Comparison of ENCODE assay signal across 1 cellular context in the genomic region with DNA sequence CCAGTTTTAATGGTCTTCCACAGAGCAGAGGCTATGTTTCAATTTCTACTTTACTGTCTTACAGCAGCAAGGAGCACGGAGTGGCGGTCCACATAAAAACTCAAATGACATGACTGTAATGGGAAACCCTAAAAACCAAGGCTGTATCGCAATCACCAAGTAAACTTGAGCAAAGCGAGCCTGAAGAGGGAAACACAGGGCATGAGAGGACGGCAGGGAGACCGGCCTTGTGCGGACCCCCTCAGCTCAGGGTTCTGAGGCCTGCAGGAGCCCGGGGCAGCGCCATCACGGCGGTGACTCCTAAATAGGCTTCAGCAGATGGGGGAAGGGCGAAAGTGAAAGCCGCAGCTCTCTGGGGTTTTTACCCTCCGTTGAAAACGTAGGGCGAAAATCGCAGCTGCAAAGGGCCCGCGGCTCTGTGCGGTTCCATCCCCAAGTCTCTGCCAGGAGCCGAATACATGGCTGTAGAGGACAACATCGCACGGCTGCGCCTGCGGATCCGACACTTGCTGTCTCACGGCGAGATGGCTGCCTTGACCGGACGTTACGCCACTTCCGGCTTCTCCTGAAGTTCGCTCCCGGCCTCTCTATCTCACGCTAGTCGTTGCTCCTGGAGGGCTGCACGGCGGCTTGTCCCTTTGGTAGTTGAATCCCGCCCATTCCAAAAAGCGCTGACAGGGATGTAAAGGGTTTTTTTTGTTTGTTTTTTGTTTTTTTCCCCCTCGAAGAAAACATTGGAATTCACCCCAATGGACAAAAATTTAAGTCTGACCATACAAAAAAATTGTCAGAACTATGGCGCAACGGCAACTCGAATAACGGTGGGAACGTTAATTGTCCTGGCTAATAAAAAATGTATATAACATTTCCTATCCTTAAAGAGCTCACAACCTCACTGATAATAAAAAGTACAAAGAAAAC.
TF ChIP-seq lines count a peak whose summit lies in the region.

PSMB1 (minus strand) TSS at position 543 of the 921 bp plus-strand sequence; CDS start at position 478, 65 bp downstream.

TF ChIP-seq in K562, 482 proteins besides CTCF, POLR2A, EP300 and RAD21 (continued from another document and continues in another):
- TF ChIP-seq, protein P1, sequence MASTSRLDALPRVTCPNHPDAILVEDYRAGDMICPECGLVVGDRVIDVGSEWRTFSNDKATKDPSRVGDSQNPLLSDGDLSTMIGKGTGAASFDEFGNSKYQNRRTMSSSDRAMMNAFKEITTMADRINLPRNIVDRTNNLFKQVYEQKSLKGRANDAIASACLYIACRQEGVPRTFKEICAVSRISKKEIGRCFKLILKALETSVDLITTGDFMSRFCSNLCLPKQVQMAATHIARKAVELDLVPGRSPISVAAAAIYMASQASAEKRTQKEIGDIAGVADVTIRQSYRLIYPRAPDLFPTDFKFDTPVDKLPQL (IDR thresholded peaks at IDR 0.05; ENCODE audit: extremely low read depth, insufficient read length), result no peak
- no peak for TF ChIP-seq RBM25 (IDR thresholded peaks at IDR 0.05; ENCODE audit: low read depth, low read length, severe bottlenecking)
- no peak for TF ChIP-seq ZNF668 (CRISPR knock-in tag; IDR thresholded peaks at IDR 0.05)
- TF ChIP-seq BRD4 (IDR thresholded peaks at IDR 0.05), result peak; percentile 73
- peak; percentile 55; the same call in 1 of the 2 replicates for TF ChIP-seq ATF3 (IDR thresholded peaks at IDR 0.05)
- no peak for TF ChIP-seq ATF3 (CRISPR knock-in tag; conservative IDR thresholded peaks at IDR 0.05)
- peak; percentile 86 for TF ChIP-seq HNRNPLL (IDR thresholded peaks at IDR 0.05; ENCODE audit: low read depth, low read length, poor library complexity, severe bottlenecking)
- peak; percentile 90 for TF ChIP-seq ZBTB12 (CRISPR knock-in tag; IDR thresholded peaks at IDR 0.05)
- peak; percentile 98 for TF ChIP-seq SUPT5H (IDR thresholded peaks at IDR 0.05)
- no peak for TF ChIP-seq KHSRP (IDR thresholded peaks at IDR 0.05)
- TF ChIP-seq, protein P2, sequence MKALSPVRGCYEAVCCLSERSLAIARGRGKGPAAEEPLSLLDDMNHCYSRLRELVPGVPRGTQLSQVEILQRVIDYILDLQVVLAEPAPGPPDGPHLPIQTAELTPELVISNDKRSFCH (CRISPR knock-in tag; IDR thresholded peaks at IDR 0.05), result no peak
- TF ChIP-seq, protein P2 (tag; IDR thresholded peaks at IDR 0.05), result 0 out of 2 replicates have a peak, but pooled peaks have one; percentile 45
- TF ChIP-seq KDM5B (IDR thresholded peaks at IDR 0.05; ENCODE audit: insufficient replicate concordance, low read depth, low read length), result peak; percentile 89
- TF ChIP-seq RBM15 (IDR thresholded peaks at IDR 0.05; ENCODE audit: insufficient read depth, low read length), result no peak
- TF ChIP-seq ZBTB5 (IDR thresholded peaks at IDR 0.05), result no peak
- peak; percentile 80; the same call in 1 of the 2 replicates for TF ChIP-seq HLTF (IDR thresholded peaks at IDR 0.05)
- TF ChIP-seq RUNX1 (IDR thresholded peaks at IDR 0.05; ENCODE audit: low read depth), result 0 out of 2 replicates have a peak, but pooled peaks have one; percentile 52
- TF ChIP-seq, protein P3, sequence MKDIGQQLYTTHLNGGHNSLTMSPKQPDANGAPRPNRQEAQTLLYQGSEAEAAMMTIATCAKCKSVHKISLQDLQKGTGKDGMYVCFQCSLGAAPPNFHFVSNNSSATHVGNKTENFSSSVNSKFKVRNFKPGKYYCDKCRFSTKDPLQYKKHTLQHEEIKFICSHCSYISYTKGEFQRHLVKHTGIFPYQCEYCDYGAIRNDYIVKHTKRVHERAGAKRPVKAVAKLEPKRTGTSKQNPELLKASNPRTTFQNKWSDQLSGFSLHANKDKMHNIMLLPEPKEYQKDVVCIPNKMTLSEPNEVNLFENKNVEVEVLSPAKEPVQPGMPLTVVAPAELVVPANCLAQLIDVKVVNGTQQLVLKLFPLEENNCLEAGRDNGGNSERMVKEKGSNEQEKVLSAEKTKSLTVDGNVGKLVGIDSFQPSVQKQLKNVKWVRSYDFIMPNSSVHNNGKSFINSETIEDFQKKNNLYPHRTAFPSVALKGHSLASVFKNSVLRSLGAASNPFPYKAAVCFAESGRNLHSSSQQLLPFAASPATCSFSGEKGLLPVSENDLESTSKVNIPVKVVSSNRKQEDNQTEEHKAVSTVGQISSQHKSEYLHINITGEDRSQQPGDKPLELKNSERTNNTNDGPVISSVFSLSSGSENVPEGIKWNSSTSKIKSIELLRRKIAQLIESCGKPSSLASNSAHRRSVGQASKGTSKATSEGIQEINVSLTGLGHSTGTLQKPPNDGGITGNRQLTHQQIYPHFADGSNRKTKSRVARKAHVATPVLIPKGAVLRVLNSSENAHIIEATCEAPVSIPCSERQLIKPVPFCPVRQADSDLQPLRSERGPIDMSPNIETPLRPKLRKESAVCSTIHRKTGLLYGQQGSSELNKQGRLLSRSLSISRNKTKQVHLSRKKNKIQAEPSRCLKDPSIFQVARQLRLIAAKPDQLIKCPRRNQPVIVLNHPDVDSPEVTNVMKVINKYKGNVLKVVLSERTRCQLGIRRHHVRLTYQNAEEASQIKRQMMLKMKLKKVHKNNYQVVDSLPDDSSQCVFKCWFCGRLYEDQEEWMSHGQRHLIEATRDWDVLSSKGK (CRISPR knock-in tag; IDR thresholded peaks at IDR 0.05), result no peak
- TF ChIP-seq RNF219 (CRISPR knock-in tag; IDR thresholded peaks at IDR 0.05), result no peak
- TF ChIP-seq ZNF583 (CRISPR knock-in tag; IDR thresholded peaks at IDR 0.05), result no peak
- peak; percentile 98 for TF ChIP-seq EP400 (IDR thresholded peaks at IDR 0.05)
- peak; percentile 97 for TF ChIP-seq POLR2AphosphoS5 (IDR thresholded peaks at IDR 0.05; ENCODE audit: control insufficient read depth, insufficient read depth, low read depth, low read length)
- TF ChIP-seq NCOR1 (IDR thresholded peaks at IDR 0.05), result 0 out of 2 replicates have a peak, but pooled peaks have one; percentile 35
- TF ChIP-seq PHB2 (IDR thresholded peaks at IDR 0.05; ENCODE audit: low read depth), result no peak; the same call in 1 of the 2 replicates
- no peak for TF ChIP-seq ZNF695 (CRISPR knock-in tag; IDR thresholded peaks at IDR 0.05)
- peak in 1 of 2 experiments; percentile 75; a peak in 2 of 4 replicates for TF ChIP-seq TEAD1 (CRISPR knock-in tag; IDR thresholded peaks at IDR 0.05)
- TF ChIP-seq BHLHE40 (IDR thresholded peaks at IDR 0.05; ENCODE audit: low read length), result 0 out of 2 replicates have a peak, but pooled peaks have one; percentile 27
- peak in 1 of 2 experiments; percentile 63; a peak in 1 of 4 replicates for TF ChIP-seq SRF (CRISPR knock-in tag; IDR thresholded peaks at IDR 0.05)
- TF ChIP-seq, protein P4, sequence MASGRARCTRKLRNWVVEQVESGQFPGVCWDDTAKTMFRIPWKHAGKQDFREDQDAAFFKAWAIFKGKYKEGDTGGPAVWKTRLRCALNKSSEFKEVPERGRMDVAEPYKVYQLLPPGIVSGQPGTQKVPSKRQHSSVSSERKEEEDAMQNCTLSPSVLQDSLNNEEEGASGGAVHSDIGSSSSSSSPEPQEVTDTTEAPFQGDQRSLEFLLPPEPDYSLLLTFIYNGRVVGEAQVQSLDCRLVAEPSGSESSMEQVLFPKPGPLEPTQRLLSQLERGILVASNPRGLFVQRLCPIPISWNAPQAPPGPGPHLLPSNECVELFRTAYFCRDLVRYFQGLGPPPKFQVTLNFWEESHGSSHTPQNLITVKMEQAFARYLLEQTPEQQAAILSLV (tag; IDR thresholded peaks at IDR 0.05), result no peak
- TF ChIP-seq, protein P5, sequence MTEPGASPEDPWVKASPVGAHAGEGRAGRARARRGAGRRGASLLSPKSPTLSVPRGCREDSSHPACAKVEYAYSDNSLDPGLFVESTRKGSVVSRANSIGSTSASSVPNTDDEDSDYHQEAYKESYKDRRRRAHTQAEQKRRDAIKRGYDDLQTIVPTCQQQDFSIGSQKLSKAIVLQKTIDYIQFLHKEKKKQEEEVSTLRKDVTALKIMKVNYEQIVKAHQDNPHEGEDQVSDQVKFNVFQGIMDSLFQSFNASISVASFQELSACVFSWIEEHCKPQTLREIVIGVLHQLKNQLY (CRISPR knock-in tag; conservative IDR thresholded peaks at IDR 0.05), result no peak
- TF ChIP-seq MBD2 (IDR thresholded peaks at IDR 0.05; ENCODE audit: borderline replicate concordance, low read depth), result peak; percentile 87; the same call in 1 of the 2 replicates
- TF ChIP-seq PHF21A (IDR thresholded peaks at IDR 0.05; ENCODE audit: borderline replicate concordance, low read depth), result 0 out of 2 replicates have a peak, but pooled peaks have one; percentile 26
- peak; percentile 63; the same call in 1 of the 2 replicates for TF ChIP-seq ZNF766 (CRISPR knock-in tag; conservative IDR thresholded peaks at IDR 0.05)
- TF ChIP-seq ZNF133 (CRISPR knock-in tag; IDR thresholded peaks at IDR 0.05), result no peak
- TF ChIP-seq ZZZ3 (IDR thresholded peaks at IDR 0.05), result peak; percentile 82; the same call in 1 of the 2 replicates
- no peak for TF ChIP-seq DDX20 (tag; IDR thresholded peaks at IDR 0.05; ENCODE audit: low read depth)
- TF ChIP-seq TAF7 (tag; IDR thresholded peaks at IDR 0.05), result peak; percentile 83
- TF ChIP-seq, protein P6, sequence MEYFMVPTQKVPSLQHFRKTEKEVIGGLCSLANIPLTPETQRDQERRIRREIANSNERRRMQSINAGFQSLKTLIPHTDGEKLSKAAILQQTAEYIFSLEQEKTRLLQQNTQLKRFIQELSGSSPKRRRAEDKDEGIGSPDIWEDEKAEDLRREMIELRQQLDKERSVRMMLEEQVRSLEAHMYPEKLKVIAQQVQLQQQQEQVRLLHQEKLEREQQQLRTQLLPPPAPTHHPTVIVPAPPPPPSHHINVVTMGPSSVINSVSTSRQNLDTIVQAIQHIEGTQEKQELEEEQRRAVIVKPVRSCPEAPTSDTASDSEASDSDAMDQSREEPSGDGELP (CRISPR knock-in tag; IDR thresholded peaks at IDR 0.05; ENCODE audit: borderline replicate concordance), result peak; percentile 74; the same call in 1 of the 2 replicates
- TF ChIP-seq, protein P7, sequence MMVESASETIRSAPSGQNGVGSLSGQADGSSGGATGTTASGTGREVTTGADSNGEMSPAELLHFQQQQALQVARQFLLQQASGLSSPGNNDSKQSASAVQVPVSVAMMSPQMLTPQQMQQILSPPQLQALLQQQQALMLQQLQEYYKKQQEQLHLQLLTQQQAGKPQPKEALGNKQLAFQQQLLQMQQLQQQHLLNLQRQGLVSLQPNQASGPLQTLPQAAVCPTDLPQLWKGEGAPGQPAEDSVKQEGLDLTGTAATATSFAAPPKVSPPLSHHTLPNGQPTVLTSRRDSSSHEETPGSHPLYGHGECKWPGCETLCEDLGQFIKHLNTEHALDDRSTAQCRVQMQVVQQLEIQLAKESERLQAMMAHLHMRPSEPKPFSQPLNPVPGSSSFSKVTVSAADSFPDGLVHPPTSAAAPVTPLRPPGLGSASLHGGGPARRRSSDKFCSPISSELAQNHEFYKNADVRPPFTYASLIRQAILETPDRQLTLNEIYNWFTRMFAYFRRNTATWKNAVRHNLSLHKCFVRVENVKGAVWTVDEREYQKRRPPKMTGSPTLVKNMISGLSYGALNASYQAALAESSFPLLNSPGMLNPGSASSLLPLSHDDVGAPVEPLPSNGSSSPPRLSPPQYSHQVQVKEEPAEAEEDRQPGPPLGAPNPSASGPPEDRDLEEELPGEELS (CRISPR knock-in tag; IDR thresholded peaks at IDR 0.05; ENCODE audit: borderline replicate concordance), result peak; percentile 85; the same call in 1 of the 2 replicates
- TF ChIP-seq, protein P8, sequence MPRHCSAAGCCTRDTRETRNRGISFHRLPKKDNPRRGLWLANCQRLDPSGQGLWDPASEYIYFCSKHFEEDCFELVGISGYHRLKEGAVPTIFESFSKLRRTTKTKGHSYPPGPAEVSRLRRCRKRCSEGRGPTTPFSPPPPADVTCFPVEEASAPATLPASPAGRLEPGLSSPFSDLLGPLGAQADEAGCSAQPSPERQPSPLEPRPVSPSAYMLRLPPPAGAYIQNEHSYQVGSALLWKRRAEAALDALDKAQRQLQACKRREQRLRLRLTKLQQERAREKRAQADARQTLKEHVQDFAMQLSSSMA (CRISPR knock-in tag; IDR thresholded peaks at IDR 0.05), result 0 out of 2 replicates have a peak, but pooled peaks have one; percentile 50
